In the genomic region with DNA sequence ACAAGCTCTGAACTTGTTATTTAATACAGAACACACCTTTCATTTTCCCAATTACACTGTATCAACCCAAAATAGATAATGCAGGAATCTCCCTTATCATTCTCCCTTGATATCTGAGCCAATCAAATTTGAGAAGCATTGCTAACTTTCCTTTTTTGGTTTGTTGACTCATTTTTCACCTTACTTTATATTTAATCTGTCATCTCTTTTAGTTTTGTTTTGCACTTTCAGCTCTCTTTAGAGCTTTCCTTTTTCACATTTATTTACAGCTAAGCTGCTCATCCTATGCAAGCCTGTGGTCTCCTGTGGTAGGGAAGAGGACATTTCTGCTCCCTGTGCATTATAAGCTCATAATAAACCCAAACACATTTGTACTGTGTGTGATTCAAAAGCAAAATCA, we compare ENCODE assay signal across 9 cellular contexts. TPM values are rescaled to one million over a fixed set of nuclear protein-coding genes. Genes with fewer than 3 reads are reported as not detected.
DNase-seq lines count a peak whose midpoint lies in the region; ATAC-seq lines count a peak whose summit lies in the region.
"Had no signal": no experiment of that assay in that cellular context is flagged by ENCODE, and none has a peak within 500 bp of the region (broad histone marks: within the 10 kb centered on the region; RNA-seq: fewer than 3 reads in every experiment).

No MANE protein-coding gene starts in this region.

- peak; percentile 60 for ATAC-seq in GM18519 (IDR thresholded peaks at IDR 0.05; ENCODE audit: low FRiP score, unreplicated experiment)
- peak; percentile 58 for ATAC-seq in GM19467 (IDR thresholded peaks at IDR 0.05; ENCODE audit: unreplicated experiment)
- peak; percentile 57 for ATAC-seq in HG02981 (IDR thresholded peaks at IDR 0.05; ENCODE audit: unreplicated experiment)
- peak; percentile 87 for ATAC-seq in activated T-helper 17 cell treated with anti-CD3 and anti-CD28 coated beads, Interleukin-2, amount 50 U/mL, for 72 hours (replicated peaks)

- H3K36me3 ChIP-seq in CD8-positive, alpha-beta memory T cell (ENCODE audit: insufficient read depth, low read length), result no peaks in the 10 kb centered on the region

- no peak overlapping the region for H3K4me3 ChIP-seq in CD8-positive, alpha-beta memory T cell (ENCODE audit: low read length)

- H3K36me3 Mint-ChIP-seq in activated T-helper 17 cell treated with anti-CD3 and anti-CD28 coated beads, Interleukin-2, amount 50 U/mL, for 72 hours (ENCODE audit: low read depth), result peaks cover 35% of the 10 kb centered on the region
- peaks cover 0 to 40% (median 9%) of the 10 kb centered on the region in 3 donors for H3K36me3 Mint-ChIP-seq in CD8-positive, alpha-beta memory T cell

- no peaks in the 10 kb centered on the region for H3K27me3 Mint-ChIP-seq in activated T-helper 17 cell treated with anti-CD3 and anti-CD28 coated beads, Interleukin-2, amount 50 U/mL, for 72 hours
- no peaks in the 10 kb centered on the region for H3K27me3 Mint-ChIP-seq in CD8-positive, alpha-beta memory T cell

- no peak overlapping the region for H3K27ac Mint-ChIP-seq in activated T-helper 17 cell treated with anti-CD3 and anti-CD28 coated beads, Interleukin-2, amount 50 U/mL, for 72 hours
- peak overlapping the region in 2 of 8 donors; percentile 12 to 39 for H3K27ac Mint-ChIP-seq in CD8-positive, alpha-beta memory T cell

- POLR2A ChIA-PET in CD8-positive, alpha-beta memory T cell (lab: Charles Lee), result no interaction called here

- H3K27me3 ChIP-seq in CD8-positive, alpha-beta memory T cell (ENCODE audit: insufficient read depth, low read length, poor library complexity, severe bottlenecking), result no peaks in the 10 kb centered on the region

- no peaks in the 10 kb centered on the region for H3K9me3 ChIP-seq in CD8-positive, alpha-beta memory T cell (ENCODE audit: low read length)

- peaks cover 10% of the 10 kb centered on the region for H3K4me1 Mint-ChIP-seq in activated T-helper 17 cell treated with anti-CD3 and anti-CD28 coated beads, Interleukin-2, amount 50 U/mL, for 72 hours
- H3K4me1 Mint-ChIP-seq in CD8-positive, alpha-beta memory T cell, result peaks cover 0 to 4% (median 0%) of the 10 kb centered on the region in 3 donors

- CTCF ChIA-PET in CD8-positive, alpha-beta memory T cell (lab: Charles Lee), result interaction anchor here (2.1 kb wide), 1 partner anchor 9 kb away, joined by 6 read pairs; no protein-coding TSS in a partner anchor

- H3K4me3 Mint-ChIP-seq in activated T-helper 17 cell treated with anti-CD3 and anti-CD28 coated beads, Interleukin-2, amount 50 U/mL, for 72 hours, result peak overlapping the region; percentile 2
- H3K4me3 Mint-ChIP-seq in CD8-positive, alpha-beta memory T cell, result no peak overlapping the region

- DNase-seq in UCSD-AML1 (lab: John Stamatoyannopoulos, UW; ENCODE audit: unreplicated experiment), result no peak
- no peak for DNase-seq in dermis blood vessel endothelial cell
- DNase-seq in amniotic stem cell (lab: John Stamatoyannopoulos, UW), result no peak
- no peak for DNase-seq in CD8-positive, alpha-beta memory T cell

- H3K9me3 Mint-ChIP-seq in activated T-helper 17 cell treated with anti-CD3 and anti-CD28 coated beads, Interleukin-2, amount 50 U/mL, for 72 hours, result no peaks in the 10 kb centered on the region
- H3K9me3 Mint-ChIP-seq in CD8-positive, alpha-beta memory T cell, result no peaks in the 10 kb centered on the region

- no peaks in the 10 kb centered on the region for H3K4me1 ChIP-seq in CD8-positive, alpha-beta memory T cell (ENCODE audit: insufficient read depth, low read length)

- H3K27ac ChIP-seq in CD8-positive, alpha-beta memory T cell (ENCODE audit: low read depth, low read length), result no peak overlapping the region

RNA-seq across cellular contexts. Expression of a gene that starts 50.1 kb away (rescaled TPM):
- 10 to 100 TPM; 10.0 to 12.1 TPM for total RNA-seq in activated T-helper 17 cell treated with anti-CD3 and anti-CD28 coated beads, Interleukin-2, amount 50 U/mL, for 72 hours
- total RNA-seq in dermis blood vessel endothelial cell, result 182 and 188 TPM in 2 replicates
- total RNA-seq in CD8-positive, alpha-beta memory T cell, result 10 to 100 TPM in 1 of 2 experiments, 1 to 10 TPM in 1; 8.7 to 10.7 TPM
- polyA plus RNA-seq in CD8-positive, alpha-beta memory T cell, result 3.2 TPM

RNA-seq across cellular contexts. Expression of a gene that starts 53.9 kb away (rescaled TPM):
- 1 to 10 TPM in 1 of 2 donors, under 1 TPM in 1; 0.67 to 1.2 TPM for total RNA-seq in activated T-helper 17 cell treated with anti-CD3 and anti-CD28 coated beads, Interleukin-2, amount 50 U/mL, for 72 hours
- total RNA-seq in dermis blood vessel endothelial cell, result 33.0 and 40.8 TPM in 2 replicates
- under 1 TPM; 0.68 to 0.75 TPM for total RNA-seq in CD8-positive, alpha-beta memory T cell
- 0.32 TPM for polyA plus RNA-seq in CD8-positive, alpha-beta memory T cell
- total RNA-seq: OCI-LY7 had no signal

Comparison
In these comparisons a context has a peak if more than half of its experiments do, and no peak if none do; other contexts are left out.
1. RNA of a gene that starts 50.1 kb away (total RNA-seq): 182 to 188 TPM in dermis blood vessel endothelial cell; 10.0 to 12.1 TPM in activated T-helper 17 cell treated with anti-CD3 and anti-CD28 coated beads, Interleukin-2, amount 50 U/mL, for 72 hours and 8.7 to 10.7 TPM in CD8-positive, alpha-beta memory T cell; every median in the first group is over 10 times any median in the second.
2. RNA of a gene that starts 53.9 kb away (total RNA-seq): 33.0 to 40.8 TPM in dermis blood vessel endothelial cell; 0.67 to 1.2 TPM in activated T-helper 17 cell treated with anti-CD3 and anti-CD28 coated beads, Interleukin-2, amount 50 U/mL, for 72 hours and 0.68 to 0.75 TPM in CD8-positive, alpha-beta memory T cell; every median in the first group is over 10 times any median in the second.
3. Peak in every context shown above with its lines, with median percentiles within 50 percentile points of each other: ATAC-seq.